ENCODE assay signal across 13 cellular contexts in the genomic region with DNA sequence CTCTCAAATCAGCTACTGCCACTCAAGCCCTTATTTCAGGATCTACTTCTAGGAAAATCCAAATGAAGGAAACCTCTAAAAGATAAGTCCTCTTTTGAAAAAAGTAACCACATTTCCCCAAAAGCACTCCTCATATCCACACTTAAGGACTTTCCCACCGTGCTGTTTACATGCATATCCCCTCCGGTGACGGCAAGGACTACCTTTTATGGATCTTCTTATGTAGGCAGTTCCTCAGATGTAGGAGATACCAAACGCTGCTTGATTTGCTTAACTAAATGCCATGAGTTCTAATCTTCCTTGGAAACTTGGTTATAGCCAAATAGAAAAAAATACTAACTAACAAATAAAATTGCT.
"Had no signal": no experiment of that assay in that cellular context is flagged by ENCODE, and none has a peak within 500 bp of the region (broad histone marks: within the 10 kb centered on the region; RNA-seq: fewer than 3 reads in every experiment).

No MANE protein-coding gene starts in this region.

- H3K27ac Mint-ChIP-seq: activated naive CD4-positive, alpha-beta T cell treated with anti-CD3 and anti-CD28 coated beads, Interleukin-2, amount 50 U/mL, for 72 hours; activated T-helper 1 cell treated with anti-CD3 and anti-CD28 coated beads, Interleukin-12 subunit alpha, Interleukin-12 subunit beta, Interleukin-2, Interleukin-4 antibody, amounts not matched to agents 30 ng/mL and 10 ng/mL and 1 ng/mL, durations not matched to agents 14 hours and 24 hours and 36 hours; memory B cell; naive thymus-derived CD4-positive, alpha-beta T cell; stimulated activated memory B cell treated with anti-CD40 and anti-IgM and Interleukin-4, amounts not matched to agents 10 μg/mL and 1 μg/mL and 100 μg/mL, for 72 hours had no signal

- H3K9me3 Mint-ChIP-seq: activated T-helper 1 cell treated with anti-CD3 and anti-CD28 coated beads, Interleukin-12 subunit alpha, Interleukin-12 subunit beta, Interleukin-2, Interleukin-4 antibody, amounts not matched to agents 30 ng/mL and 10 ng/mL and 1 ng/mL, durations not matched to agents 14 hours and 24 hours and 36 hours had no signal

- H3K36me3 ChIP-seq: neural progenitor cell, spleen, upper lobe of right lung, WERI-Rb-1 had no signal

- H3K27me3 ChIP-seq: dorsolateral prefrontal cortex, spleen, testis, upper lobe of right lung had no signal

- H3K4me3 Mint-ChIP-seq: activated T-helper 1 cell treated with anti-CD3 and anti-CD28 coated beads, Interleukin-12 subunit alpha, Interleukin-12 subunit beta, Interleukin-2, Interleukin-4 antibody, amounts not matched to agents 30 ng/mL and 10 ng/mL and 1 ng/mL, durations not matched to agents 14 hours and 24 hours and 36 hours; memory B cell; naive thymus-derived CD4-positive, alpha-beta T cell; neural progenitor cell; stimulated activated memory B cell treated with anti-CD40 and anti-IgM and Interleukin-4, amounts not matched to agents 10 μg/mL and 1 μg/mL and 100 μg/mL, for 72 hours had no signal

- H3K9me3 ChIP-seq: testis, upper lobe of right lung had no signal

- ATAC-seq: stimulated activated memory B cell treated with anti-CD40 and anti-IgM and Interleukin-4, amounts not matched to agents 10 μg/mL and 1 μg/mL and 100 μg/mL, for 72 hours had no signal

- H3K27ac ChIP-seq: epithelial cell of prostate, neural progenitor cell, testis, upper lobe of right lung, WERI-Rb-1 had no signal

- DNase-seq: spleen; stimulated activated CD4-positive, alpha-beta T cell treated with anti-CD3 and anti-CD28 coated beads, Interleukin-4, amount 100 ng/mL, for 4 hours; upper lobe of right lung; WERI-Rb-1 had no signal

- H3K4me3 ChIP-seq: neural progenitor cell, spleen, testis, upper lobe of right lung had no signal
